In genomic region chr11:35302388-35302787, GRCh38 we compare ENCODE assay signal across 18 cellular contexts.
DNase-seq lines count a peak whose midpoint lies in the region; ATAC-seq and TF ChIP-seq lines count a peak whose summit lies in the region.
"Had no signal": no experiment of that assay in that cellular context is flagged by ENCODE, and none has a peak within 500 bp of the region (broad histone marks: within the 10 kb centered on the region; RNA-seq: fewer than 3 reads in every experiment).

No MANE protein-coding gene starts in this region.

- no peaks in the 10 kb centered on the region for H3K9me3 ChIP-seq in IMR-90 (ENCODE audit: control insufficient read depth, insufficient read depth, low read length)
- no peaks in the 10 kb centered on the region for H3K9me3 ChIP-seq in sigmoid colon
- H3K9me3 ChIP-seq: SK-N-SH had no signal

- no peak overlapping the region for H4K91ac ChIP-seq in IMR-90 (ENCODE audit: insufficient read depth, low read depth, low read length)

- no peak overlapping the region for H3K9ac ChIP-seq in IMR-90 (ENCODE audit: low read depth, low read length)
- H3K9ac ChIP-seq: SK-N-SH had no signal

- peak overlapping the region; percentile 32; the same call in 1 of the 3 replicates for H2BK15ac ChIP-seq in IMR-90 (ENCODE audit: low read depth, low read length)

- TF ChIP-seq CTCF in CD14-positive monocyte (IDR thresholded peaks at IDR 0.05) (no peak), IMR-90 (conservative IDR thresholded peaks at IDR 0.05; ENCODE audit: low read depth, low read length) (no peak), epithelial cell of esophagus (IDR thresholded peaks at IDR 0.05; ENCODE audit: insufficient read depth, low read depth, low read length, missing control alignments) (no peak), sigmoid colon (IDR thresholded peaks at IDR 0.05) (no peak)

- H4K8ac ChIP-seq in IMR-90 (ENCODE audit: low read depth in 2 of 2, low read length in 2 of 2) = no peak overlapping the region

- H2AK5ac ChIP-seq in IMR-90 (ENCODE audit: low read depth, low read length) = peak overlapping the region; percentile 70

- no peak overlapping the region for H3K4me3 Mint-ChIP-seq in CD14-positive monocyte
- H3K4me3 Mint-ChIP-seq: CD4-positive, CD25-positive, alpha-beta regulatory T cell had no signal

- H3K27me3 Mint-ChIP-seq in CD14-positive monocyte (ENCODE audit: low read depth in 3 of 3) = peaks cover 0 to 5% (median 2%) of the 10 kb centered on the region in 3 donors

- in situ Hi-C loops in IMR-90 (cut with MboI; ENCODE audit: low sequenced_read_pairs) = no loop called here

- peaks cover 0 to 5% (median 0%) of the 10 kb centered on the region in 7 donors for H3K9me3 Mint-ChIP-seq in CD14-positive monocyte
- H3K9me3 Mint-ChIP-seq: CD4-positive, CD25-positive, alpha-beta regulatory T cell had no signal

- WGBS in IMR-90 (ENCODE audit: extremely low coverage in 2 of 2, insufficient read length in 1 of 2), 2 experiments = 100% methylated on average over 3 of the region's 3 CpGs; no CpG with 5 or more reads in 1 of the 2 experiments
- WGBS in sigmoid colon, 2 donors = 94 to 99% methylated on average over 3 of the region's 3 CpGs

- POLR2A ChIA-PET in IMR-90 (lab: Charles Lee; ENCODE audit: unreplicated experiment) = no interaction called here

- no peak overlapping the region for H3K4me3 ChIP-seq in IMR-90 (ENCODE audit: insufficient read depth, low read depth, low read length)
- no peak overlapping the region for H3K4me3 ChIP-seq in epithelial cell of esophagus (ENCODE audit: low read length)
- H3K4me3 ChIP-seq in sigmoid colon = no peak overlapping the region

- H3K18ac ChIP-seq in IMR-90 (ENCODE audit: low read depth, low read length) = peak overlapping the region; percentile 54; the same call in 1 of the 2 replicates

- TF ChIP-seq RAD21 in IMR-90 (IDR thresholded peaks at IDR 0.05; ENCODE audit: low read length) = no peak

- H3K56ac ChIP-seq in IMR-90 (ENCODE audit: extremely low read depth, insufficient read depth, low read length) = no peak overlapping the region

- no peak overlapping the region for H2AK9ac ChIP-seq in IMR-90 (replicated peaks; ENCODE audit: low read depth, low read length, poor library complexity)

- TF ChIP-seq EP300 in sigmoid colon (IDR thresholded peaks at IDR 0.05) = no peak

- CTCF ChIA-PET in IMR-90 (lab: Yijun Ruan, JAX) = no interaction called here

- no peak overlapping the region for H3K4ac ChIP-seq in IMR-90 (ENCODE audit: low read depth, low read length)

- peak overlapping the region; percentile 18; the same call in 1 of the 2 replicates for H2BK120ac ChIP-seq in IMR-90 (ENCODE audit: low read depth, low read length)

- H3K9me1 ChIP-seq in IMR-90 (ENCODE audit: insufficient read depth, low read length) = no peaks in the 10 kb centered on the region

- TF ChIP-seq POLR2A in IMR-90 (IDR thresholded peaks at IDR 0.05; ENCODE audit: low read depth, low read length) = no peak
- TF ChIP-seq POLR2A in sigmoid colon (IDR thresholded peaks at IDR 0.05) = no peak

- no TSS peak for BruUV-seq in IMR-90 (replicated peaks; lab: Mats Ljungman, UMichigan)

- peak overlapping the region; percentile 98 to 100 (median 100) for H3K27ac Mint-ChIP-seq in CD14-positive monocyte

- no peaks in the 10 kb centered on the region for H4K20me1 ChIP-seq in IMR-90 (ENCODE audit: insufficient read depth, low read length)

- H2AFZ ChIP-seq in IMR-90 (replicated peaks; ENCODE audit: low read length, poor library complexity) = no peak overlapping the region

- no peak overlapping the region for H3K4me2 ChIP-seq in IMR-90 (ENCODE audit: low read depth, low read length)
- H3K4me2 ChIP-seq: SK-N-SH had no signal

- no peak for DNase-seq in CD14-positive monocyte (ENCODE audit: low spot score)
- peak; percentile 27 for DNase-seq in IMR-90
- peak; percentile 22 for DNase-seq in epithelial cell of esophagus (ENCODE audit: low read depth)
- DNase-seq in renal cortical epithelial cell (ENCODE audit: low read depth) = peak; percentile 41
- no peak for DNase-seq in cerebellar nuclear complex (lab: John Stamatoyannopoulos, UW)
- DNase-seq in sigmoid colon = no peak
- DNase-seq in effector CD4-positive, alpha-beta T cell = no peak
- DNase-seq: Calu3; CD4-positive, CD25-positive, alpha-beta regulatory T cell; DMS79 treated with DMSO at 0.1 percent for 48 hours; GF-D8; NCI-H1105 treated with DMSO at 0.1 percent for 48 hours; NCI-H187; NCI-H446 treated with DMSO at 0.1 percent for 48 hours; NCI-H748 treated with DMSO at 0.1 percent for 48 hours; SK-N-SH had no signal

- no peak overlapping the region for H3K27ac ChIP-seq in IMR-90 (ENCODE audit: insufficient read depth, low read length)
- no peak overlapping the region for H3K27ac ChIP-seq in sigmoid colon

- H3K4me1 ChIP-seq in IMR-90 (ENCODE audit: control insufficient read depth, insufficient read depth, low read length) = peaks cover 14% of the 10 kb centered on the region
- peaks cover 0 to 23% (median 9%) of the 10 kb centered on the region in 4 donors for H3K4me1 ChIP-seq in sigmoid colon

- ATAC-seq in IMR-90 (ENCODE audit: low read depth) = no peak
- ATAC-seq in HG03565 (IDR thresholded peaks at IDR 0.05; ENCODE audit: unreplicated experiment) = no peak
- ATAC-seq: Right ventricle myocardium inferior had no signal

- H3K36me3 Mint-ChIP-seq in CD14-positive monocyte = peaks cover 3 to 7% of the 10 kb centered on the region in 2 donors
- H3K36me3 Mint-ChIP-seq: CD4-positive, CD25-positive, alpha-beta regulatory T cell had no signal

- peak overlapping the region; percentile 35; the same call in 1 of the 2 replicates for H4K5ac ChIP-seq in IMR-90 (ENCODE audit: low read depth, low read length)

- H3K27me3 ChIP-seq in IMR-90 (ENCODE audit: control insufficient read depth, insufficient read depth, low read length) = no peaks in the 10 kb centered on the region
- H3K27me3 ChIP-seq in sigmoid colon = no peaks in the 10 kb centered on the region

- peaks cover 52% of the 10 kb centered on the region for H3K4me1 Mint-ChIP-seq in CD14-positive monocyte

- H3K79me1 ChIP-seq in IMR-90 (ENCODE audit: low read depth in 1 of 2, low read length in 2 of 2) = peaks cover 0 to 11% of the 10 kb centered on the region in 2 experiments; a peak in 2 of 4 replicates

- H2BK5ac ChIP-seq in IMR-90 (ENCODE audit: low read depth, low read length, poor library complexity, severe bottlenecking) = peak overlapping the region; percentile 42

- H2BK20ac ChIP-seq in IMR-90 (ENCODE audit: low read depth, low read length) = no peak overlapping the region; the same call in 1 of the 2 replicates

- H3K36me3 ChIP-seq in IMR-90 (ENCODE audit: control insufficient read depth, insufficient read depth, low read length) = no peaks in the 10 kb centered on the region
- H3K36me3 ChIP-seq in sigmoid colon = no peaks in the 10 kb centered on the region

- intact Hi-C loops in CD14-positive monocyte (cut with micrococcal nuclease) = loop anchor here (5.0 to 10.0 kb wide), 7 partner anchors 35 to 298 kb away; no protein-coding TSS in a partner anchor
- intact Hi-C loops in IMR-90 (cut with micrococcal nuclease) = loop anchor here (10.0 kb wide), 3 partner anchors 148 to 378 kb away; no protein-coding TSS in a partner anchor
- intact Hi-C loops in sigmoid colon (cut with DNase I) = loop anchor here (5.0 to 10.0 kb wide), 2 partner anchors 165 to 378 kb away; partner anchors contain the start of gene CD44

- H3K14ac ChIP-seq in IMR-90 (replicated peaks; ENCODE audit: low read depth, low read length) = no peak overlapping the region; the same call in 1 of the 2 replicates

- dilution Hi-C loops in IMR-90 (cut with HindIII; ENCODE audit: low sequenced_read_pairs, unreplicated experiment) = no loop called here

- no peak overlapping the region for H3K23ac ChIP-seq in IMR-90 (ENCODE audit: low read depth, low read length)

TF ChIP-seq in IMR-90, 13 proteins besides CTCF, POLR2A, EP300 and RAD21:
- no peak for TF ChIP-seq RFX5 (IDR thresholded peaks at IDR 0.05; ENCODE audit: low read depth, low read length)
- no peak for TF ChIP-seq CEBPB (IDR thresholded peaks at IDR 0.05; ENCODE audit: low read depth, low read length)
- TF ChIP-seq MAFK (IDR thresholded peaks at IDR 0.05; ENCODE audit: low read depth, low read length) = no peak
- no peak for TF ChIP-seq CHD1 (IDR thresholded peaks at IDR 0.05; ENCODE audit: low read depth, low read length)
- TF ChIP-seq NFE2L2 (IDR thresholded peaks at IDR 0.05; ENCODE audit: low read depth, low read length) = no peak
- TF ChIP-seq SMC3 (IDR thresholded peaks at IDR 0.05; ENCODE audit: low read depth, low read length) = no peak
- TF ChIP-seq USF2 (IDR thresholded peaks at IDR 0.05; ENCODE audit: low read depth, low read length) = no peak
- TF ChIP-seq ELK1 (IDR thresholded peaks at IDR 0.05; ENCODE audit: borderline replicate concordance, low read depth, low read length) = no peak
TF ChIP-seq in IMR-90: peak in this region for 0.

Comparison
In these comparisons a context has a peak if more than half of its experiments do, and no peak if none do; other contexts are left out.
1. DNase-seq: peak in IMR-90 (single experiment), epithelial cell of esophagus (single experiment) and renal cortical epithelial cell (single experiment); none in CD14-positive monocyte (single experiment), cerebellar nuclear complex (0 of 2), sigmoid colon (single experiment) and effector CD4-positive, alpha-beta T cell (single experiment).